16 cellular contexts compared by ENCODE assay signal in genomic region chr6:90478278-90478677, GRCh38.
DNase-seq lines count a peak whose midpoint lies in the region; ATAC-seq and TF ChIP-seq lines count a peak whose summit lies in the region.
"Had no signal": no experiment of that assay in that cellular context is flagged by ENCODE, and none has a peak within 500 bp of the region (broad histone marks: within the 10 kb centered on the region; RNA-seq: fewer than 3 reads in every experiment).

No MANE protein-coding gene starts in this region.

- intact Hi-C loops in dendritic cell treated with granulocyte-macrophage colony-stimulating factor and Interleukin-4, amounts not matched to agents 40 ng/mL and 50 ng/mL, for 4 days (cut with micrococcal nuclease), result no loop called here

- peak; percentile 14 for DNase-seq in SK-N-SH
- DNase-seq in ELF-1 (ENCODE audit: low read depth, low spot score), result peak; percentile 80
- peak; percentile 62 for DNase-seq in OCI-M1 (lab: John Stamatoyannopoulos, UW)
- DNase-seq in type B pancreatic cell (ENCODE audit: extremely low spot score, unreplicated experiment), result no peak
- DNase-seq in retina, result no peak
- DNase-seq: adrenal gland; KG1; NCI-H1436 treated with DMSO at 0.1 percent for 48 hours; right cardiac atrium; stimulated activated CD4-positive, alpha-beta T cell treated with anti-CD3 and anti-CD28 coated beads, Interleukin-2, amount 100 ng/mL, for 48 hours; stimulated activated CD8-positive, alpha-beta memory T cell treated with anti-CD3 and anti-CD28 coated beads, Interleukin-4, amount 100 ng/mL, for 48 hours; thyroid gland had no signal

- H3K4me1 Mint-ChIP-seq in dendritic cell treated with granulocyte-macrophage colony-stimulating factor and Interleukin-4, amounts not matched to agents 40 ng/mL and 50 ng/mL, for 4 days (ENCODE audit: low read depth), result peaks cover 8% of the 10 kb centered on the region
- peaks cover 7% of the 10 kb centered on the region for H3K4me1 Mint-ChIP-seq in type B pancreatic cell (ENCODE audit: unreplicated experiment)

- 86% methylated on average over 3 of the region's 4 CpGs for WGBS in SK-N-SH (ENCODE audit: low lambda C conversion rate)

- TF ChIP-seq EP300 in SK-N-SH (IDR thresholded peaks at IDR 0.05; ENCODE audit: borderline replicate concordance in 1 of 2, low read depth in 1 of 2, low read length in 1 of 2), result no peak

- H4K20me1 ChIP-seq in SK-N-SH (ENCODE audit: insufficient read depth), result no peaks in the 10 kb centered on the region

- H3F3A ChIP-seq in SK-N-SH (replicated peaks; ENCODE audit: insufficient read depth), result no peaks in the 10 kb centered on the region

- no peak overlapping the region for H2AFZ ChIP-seq in SK-N-SH (ENCODE audit: low read depth)

- no peaks in the 10 kb centered on the region for H3K9me2 ChIP-seq in SK-N-SH

- no peak overlapping the region for H3K4me3 Mint-ChIP-seq in dendritic cell treated with granulocyte-macrophage colony-stimulating factor and Interleukin-4, amounts not matched to agents 40 ng/mL and 50 ng/mL, for 4 days
- H3K4me3 Mint-ChIP-seq in type B pancreatic cell, result no peak overlapping the region
- H3K4me3 Mint-ChIP-seq: nephron had no signal

- no peak overlapping the region for H3K4me2 ChIP-seq in SK-N-SH

- peaks cover 6% of the 10 kb centered on the region for H3K9me3 Mint-ChIP-seq in dendritic cell treated with granulocyte-macrophage colony-stimulating factor and Interleukin-4, amounts not matched to agents 40 ng/mL and 50 ng/mL, for 4 days
- no peaks in the 10 kb centered on the region for H3K9me3 Mint-ChIP-seq in type B pancreatic cell
- H3K9me3 Mint-ChIP-seq: nephron had no signal

- no peak for TF ChIP-seq CTCF in SK-N-SH (IDR thresholded peaks at IDR 0.05)
- TF ChIP-seq CTCF in type B pancreatic cell (conservative IDR thresholded peaks at IDR 0.05), result no peak

- no peak overlapping the region for H3K27ac ChIP-seq in SK-N-SH (ENCODE audit: low read depth in 2 of 2, low read length in 1 of 2)
- H3K27ac ChIP-seq: adrenal gland, thyroid gland had no signal

- ATAC-seq in SK-N-SH treated with all-trans-retinoic acid at 6 μM for 48 hours, result no peak
- ATAC-seq in GM21737 (IDR thresholded peaks at IDR 0.05; ENCODE audit: unreplicated experiment), result no peak

- peak overlapping the region; percentile 44 for H3K27ac Mint-ChIP-seq in dendritic cell treated with granulocyte-macrophage colony-stimulating factor and Interleukin-4, amounts not matched to agents 40 ng/mL and 50 ng/mL, for 4 days
- no peak overlapping the region for H3K27ac Mint-ChIP-seq in type B pancreatic cell

- POLR2A ChIA-PET in SK-N-SH (lab: Yijun Ruan, JAX), result interaction anchor here (0.6 kb wide), 1 partner anchor 40 kb away, joined by 3 read pairs; no protein-coding TSS in a partner anchor

- H3K27me3 ChIP-seq in SK-N-SH (ENCODE audit: insufficient read depth), result no peaks in the 10 kb centered on the region
- H3K27me3 ChIP-seq: adrenal gland, thyroid gland had no signal

- H3K9ac ChIP-seq in SK-N-SH, result no peak overlapping the region

- peaks cover 5 to 7% of the 10 kb centered on the region in 2 experiments; a peak in 3 of 4 replicates for H3K4me1 ChIP-seq in SK-N-SH (ENCODE audit: control insufficient read depth in 1 of 2, insufficient read depth in 2 of 2, low read depth in 1 of 2, low read length in 1 of 2)

- H3K27me3 Mint-ChIP-seq in dendritic cell treated with granulocyte-macrophage colony-stimulating factor and Interleukin-4, amounts not matched to agents 40 ng/mL and 50 ng/mL, for 4 days, result no peaks in the 10 kb centered on the region
- peaks cover 7% of the 10 kb centered on the region for H3K27me3 Mint-ChIP-seq in type B pancreatic cell

- no peaks in the 10 kb centered on the region for H3K9me3 ChIP-seq in SK-N-SH
- H3K9me3 ChIP-seq: adrenal gland, thyroid gland had no signal

- CTCF ChIA-PET in SK-N-SH (lab: Yijun Ruan, JAX), result interaction anchor here (1.0 to 9.1 kb wide), 15 partner anchors 12 to 554 kb away, joined by 3 to 169 read pairs (median 9); partner anchors contain the start of gene BACH2

- H3K36me3 Mint-ChIP-seq in dendritic cell treated with granulocyte-macrophage colony-stimulating factor and Interleukin-4, amounts not matched to agents 40 ng/mL and 50 ng/mL, for 4 days (ENCODE audit: low read depth), result no peaks in the 10 kb centered on the region
- no peaks in the 10 kb centered on the region for H3K36me3 Mint-ChIP-seq in type B pancreatic cell

- H3K79me2 ChIP-seq in SK-N-SH (ENCODE audit: insufficient read depth), result no peaks in the 10 kb centered on the region

- no peaks in the 10 kb centered on the region for H3K36me3 ChIP-seq in SK-N-SH (replicated peaks in 1 of 2; ENCODE audit: control insufficient read depth in 1 of 2, insufficient read depth in 2 of 2, low read length in 1 of 2)
- H3K36me3 ChIP-seq: adrenal gland, thyroid gland had no signal

- TF ChIP-seq RAD21 in SK-N-SH (IDR thresholded peaks at IDR 0.05; ENCODE audit: low read length), result no peak

- no peak overlapping the region for H3K4me3 ChIP-seq in SK-N-SH (ENCODE audit: low read depth in 2 of 2, low read length in 1 of 2)
- H3K4me3 ChIP-seq: adrenal gland, thyroid gland had no signal

TF ChIP-seq in SK-N-SH, 30 proteins besides CTCF, POLR2A, EP300 and RAD21 (continues in another document):
- no peak for TF ChIP-seq JUND (IDR thresholded peaks at IDR 0.05)
- TF ChIP-seq TEAD4 (IDR thresholded peaks at IDR 0.05; ENCODE audit: borderline replicate concordance, insufficient read depth), result no peak
- no peak for TF ChIP-seq MEF2A (IDR thresholded peaks at IDR 0.05; ENCODE audit: borderline replicate concordance, low read depth)
- TF ChIP-seq FOXJ3 (CRISPR knock-in tag; IDR thresholded peaks at IDR 0.05), result no peak
- TF ChIP-seq RFX5 (IDR thresholded peaks at IDR 0.05; ENCODE audit: low read length), result no peak
- TF ChIP-seq NFIC (IDR thresholded peaks at IDR 0.05; ENCODE audit: borderline replicate concordance), result no peak
- no peak for TF ChIP-seq TAF1 (IDR thresholded peaks at IDR 0.05; ENCODE audit: borderline replicate concordance, low read depth, low read length)
- TF ChIP-seq IRF3 (IDR thresholded peaks at IDR 0.05; ENCODE audit: low read depth, low read length), result no peak

TF ChIP-seq in SK-N-SH treated with all-trans-retinoic acid at 6 μM for 48 hours, 23 proteins besides CTCF, POLR2A, EP300 and RAD21:
- TF ChIP-seq TSHZ2 (CRISPR knock-in tag; IDR thresholded peaks at IDR 0.05) (no peak), TCF4 (CRISPR knock-in tag; IDR thresholded peaks at IDR 0.05; ENCODE audit: borderline replicate concordance) (no peak), ESRRG (CRISPR knock-in tag; IDR thresholded peaks at IDR 0.05) (no peak), ZFP3 (CRISPR knock-in tag; IDR thresholded peaks at IDR 0.05) (no peak), PPARA (CRISPR knock-in tag; IDR thresholded peaks at IDR 0.05; ENCODE audit: borderline replicate concordance) (no peak), ZNF565 (CRISPR knock-in tag; conservative IDR thresholded peaks at IDR 0.05; ENCODE audit: low read depth) (no peak)

Comparison
In these comparisons a context has a peak if more than half of its experiments do, and no peak if none do; other contexts are left out.
1. DNase-seq: peak in SK-N-SH (single experiment), ELF-1 (single experiment) and OCI-M1 (single experiment); none in type B pancreatic cell (single experiment) and retina (single experiment).